Comparison of ENCODE assay signal across 23 cellular contexts in genomic region chr5:98942849-98943248, GRCh38. TPM values are rescaled to one million over a fixed set of nuclear protein-coding genes. Genes with fewer than 3 reads are reported as not detected.
DNase-seq lines count a peak whose midpoint lies in the region; ATAC-seq and TF ChIP-seq lines count a peak whose summit lies in the region.
"Had no signal": no experiment of that assay in that cellular context is flagged by ENCODE, and none has a peak within 500 bp of the region (broad histone marks: within the 10 kb centered on the region; RNA-seq: fewer than 3 reads in every experiment).

No MANE protein-coding gene starts in this region.

- H3K27me3 ChIP-seq in GM23248 (replicated peaks; ENCODE audit: insufficient read depth) (no peaks in the 10 kb centered on the region), adipocyte (replicated peaks; ENCODE audit: control insufficient read depth, insufficient read depth, low read length) (no peaks in the 10 kb centered on the region)
- H3K27me3 ChIP-seq: BLaER1 treated with 17β-estradiol and CSF1 and Interleukin-3, amounts not matched to agents 10 nM and 100 nM; transverse colon had no signal

- peak overlapping the region; percentile 41 to 96 (median 94) for H3K27ac Mint-ChIP-seq in CD14-positive monocyte
- H3K27ac Mint-ChIP-seq: activated CD4-positive, alpha-beta memory T cell treated with anti-CD3 and anti-CD28 coated beads for 36 hours; activated naive CD4-positive, alpha-beta T cell treated with anti-CD3 and anti-CD28 coated beads, Interleukin-2, amount 50 U/mL, for 72 hours; activated T-helper 1 cell treated with anti-CD3 and anti-CD28 coated beads, Interleukin-12 subunit alpha, Interleukin-12 subunit beta, Interleukin-2, Interleukin-4 antibody, amounts not matched to agents 30 ng/mL and 10 ng/mL and 1 ng/mL, durations not matched to agents 14 hours and 24 hours and 36 hours; natural killer cell treated with Interleukin-12 subunit alpha and Interleukin-12 subunit beta and Interleukin-15 and Interleukin-18, amount 100 ng/mL, for 72 hours; T-helper 1 cell treated with Interleukin-12 subunit alpha and Interleukin-12 subunit beta and Interleukin-4 antibody, amounts not matched to agents 30 μg/mL and 1 μg/mL, for 36 hours had no signal

- no peaks in the 10 kb centered on the region for H3K9me2 ChIP-seq in GM23248 (ENCODE audit: insufficient read depth)
- H3K9me2 ChIP-seq: SK-N-SH had no signal

- peaks cover 36% of the 10 kb centered on the region for H3K4me1 ChIP-seq in GM23248 (ENCODE audit: insufficient read depth)
- H3K4me1 ChIP-seq in adipocyte (ENCODE audit: control insufficient read depth, insufficient read depth, low read length), result peaks cover 49% of the 10 kb centered on the region

- peaks cover 14% of the 10 kb centered on the region; the same call in 1 of the 2 replicates for H3F3A ChIP-seq in GM23248 (ENCODE audit: insufficient read depth)

- DNase-seq in CD14-positive monocyte (ENCODE audit: low spot score) (no peak), GM23248 (peak; percentile 22), adipocyte (ENCODE audit: low read depth) (peak; percentile 84), foreskin fibroblast (peak; percentile 44 to 69)
- DNase-seq: activated CD4-positive, alpha-beta memory T cell treated with anti-CD3 and anti-CD28 coated beads for 36 hours; activated CD4-positive, CD25-positive, alpha-beta regulatory T cell treated with anti-CD3 and anti-CD28 coated beads, Interleukin-2, amount 50 U/mL, for 72 hours; activated CD8-positive, alpha-beta memory T cell treated with anti-CD3 and anti-CD28 coated beads, Interleukin-2, amount 50 U/mL, for 4 hours; central memory CD4-positive, alpha-beta T cell; dermis blood vessel endothelial cell; NCI-H446 treated with DMSO at 0.1 percent for 48 hours; SK-N-SH; stimulated activated CD4-positive, alpha-beta T cell treated with anti-CD3 and anti-CD28 coated beads, Interleukin-2, amount 100 ng/mL, for 24 hours; transverse colon had no signal

- H3K4me2 ChIP-seq in GM23248 (ENCODE audit: unreplicated experiment), result no peak overlapping the region
- H3K4me2 ChIP-seq: BLaER1 treated with 17β-estradiol and CSF1 and Interleukin-3, amounts not matched to agents 10 nM and 100 nM; SK-N-SH had no signal

- peaks cover 54% of the 10 kb centered on the region for H3K4me1 Mint-ChIP-seq in CD14-positive monocyte

- H3K36me3 Mint-ChIP-seq in CD14-positive monocyte, result peaks cover 0 to 7% of the 10 kb centered on the region in 2 donors
- H3K36me3 Mint-ChIP-seq: activated CD4-positive, alpha-beta memory T cell treated with anti-CD3 and anti-CD28 coated beads for 36 hours; activated naive CD4-positive, alpha-beta T cell treated with anti-CD3 and anti-CD28 coated beads, Interleukin-2, amount 50 U/mL, for 72 hours; natural killer cell treated with Interleukin-12 subunit alpha and Interleukin-12 subunit beta and Interleukin-15 and Interleukin-18, amount 100 ng/mL, for 72 hours had no signal

- H3K9me3 ChIP-seq in GM23248 (ENCODE audit: low read depth) (no peaks in the 10 kb centered on the region), adipocyte (ENCODE audit: control insufficient read depth, low read length) (no peaks in the 10 kb centered on the region)
- H3K9me3 ChIP-seq: BLaER1 treated with 17β-estradiol and CSF1 and Interleukin-3, amounts not matched to agents 10 nM and 100 nM; SK-N-SH; transverse colon had no signal

- in situ Hi-C loops in GM23248 (cut with MboI), result no loop called here

- H3K9ac ChIP-seq in GM23248 (no peak overlapping the region), adipocyte (ENCODE audit: low read length) (no peak overlapping the region)
- H3K9ac ChIP-seq: BLaER1 treated with 17β-estradiol and CSF1 and Interleukin-3, amounts not matched to agents 10 nM and 100 nM; SK-N-SH had no signal

- intact Hi-C loops in CD14-positive monocyte (cut with micrococcal nuclease), result loop anchor here in 1 of 2 donors (5.0 kb wide), 1 partner anchor 34 kb away; no protein-coding TSS in a partner anchor

- H3K36me3 ChIP-seq in GM23248 (ENCODE audit: low read depth), result no peaks in the 10 kb centered on the region
- H3K36me3 ChIP-seq in adipocyte (ENCODE audit: control insufficient read depth, insufficient read depth, low read length, severe bottlenecking), result no peaks in the 10 kb centered on the region
- H3K36me3 ChIP-seq: BLaER1 treated with 17β-estradiol and CSF1 and Interleukin-3, amounts not matched to agents 10 nM and 100 nM; transverse colon had no signal

- no peaks in the 10 kb centered on the region for H3K9me3 Mint-ChIP-seq in CD14-positive monocyte
- H3K9me3 Mint-ChIP-seq: activated CD4-positive, alpha-beta memory T cell treated with anti-CD3 and anti-CD28 coated beads for 36 hours; activated naive CD4-positive, alpha-beta T cell treated with anti-CD3 and anti-CD28 coated beads, Interleukin-2, amount 50 U/mL, for 72 hours; activated T-helper 1 cell treated with anti-CD3 and anti-CD28 coated beads, Interleukin-12 subunit alpha, Interleukin-12 subunit beta, Interleukin-2, Interleukin-4 antibody, amounts not matched to agents 30 ng/mL and 10 ng/mL and 1 ng/mL, durations not matched to agents 14 hours and 24 hours and 36 hours; natural killer cell treated with Interleukin-12 subunit alpha and Interleukin-12 subunit beta and Interleukin-15 and Interleukin-18, amount 100 ng/mL, for 72 hours; T-helper 1 cell treated with Interleukin-12 subunit alpha and Interleukin-12 subunit beta and Interleukin-4 antibody, amounts not matched to agents 30 μg/mL and 1 μg/mL, for 36 hours had no signal

- H3K4me3 ChIP-seq in GM23248, result no peak overlapping the region
- H3K4me3 ChIP-seq in adipocyte (ENCODE audit: low read length), result no peak overlapping the region
- no peak overlapping the region for H3K4me3 ChIP-seq in foreskin fibroblast (ENCODE audit: low read depth in 1 of 2, low read length in 2 of 2)
- H3K4me3 ChIP-seq: BLaER1 treated with 17β-estradiol and CSF1 and Interleukin-3, amounts not matched to agents 10 nM and 100 nM; transverse colon had no signal

- H3K27me3 Mint-ChIP-seq in CD14-positive monocyte (ENCODE audit: low read depth in 3 of 3), result peaks cover 0 to 2% (median 1%) of the 10 kb centered on the region in 3 donors
- H3K27me3 Mint-ChIP-seq: activated CD4-positive, alpha-beta memory T cell treated with anti-CD3 and anti-CD28 coated beads for 36 hours; natural killer cell treated with Interleukin-12 subunit alpha and Interleukin-12 subunit beta and Interleukin-15 and Interleukin-18, amount 100 ng/mL, for 72 hours had no signal

- H3K4me3 Mint-ChIP-seq in CD14-positive monocyte, result peak overlapping the region in 1 of 2 donors; percentile 43
- H3K4me3 Mint-ChIP-seq: activated CD4-positive, alpha-beta memory T cell treated with anti-CD3 and anti-CD28 coated beads for 36 hours; activated T-helper 1 cell treated with anti-CD3 and anti-CD28 coated beads, Interleukin-12 subunit alpha, Interleukin-12 subunit beta, Interleukin-2, Interleukin-4 antibody, amounts not matched to agents 30 ng/mL and 10 ng/mL and 1 ng/mL, durations not matched to agents 14 hours and 24 hours and 36 hours; natural killer cell treated with Interleukin-12 subunit alpha and Interleukin-12 subunit beta and Interleukin-15 and Interleukin-18, amount 100 ng/mL, for 72 hours; T-helper 1 cell treated with Interleukin-12 subunit alpha and Interleukin-12 subunit beta and Interleukin-4 antibody, amounts not matched to agents 30 μg/mL and 1 μg/mL, for 36 hours had no signal

- H3K27ac ChIP-seq in GM23248, result no peak overlapping the region
- H3K27ac ChIP-seq: BLaER1 treated with 17β-estradiol and CSF1 and Interleukin-3, amounts not matched to agents 10 nM and 100 nM; RWPE1; transverse colon had no signal

- H2AFZ ChIP-seq in GM23248, result no peak overlapping the region

- WGBS in GM23248 (ENCODE audit: low coverage in 1 of 2, low lambda C conversion rate in 2 of 2, missing lambda C conversion rate in 2 of 2), 2 experiments, result 91 to 93% methylated on average over 3 of the region's 3 CpGs

- no peak for TF ChIP-seq CTCF in CD14-positive monocyte (IDR thresholded peaks at IDR 0.05)
- no peak for TF ChIP-seq CTCF in foreskin fibroblast (IDR thresholded peaks at IDR 0.05; ENCODE audit: low read depth, low read length)

- H4K20me1 ChIP-seq in GM23248 (ENCODE audit: insufficient read depth), result peaks cover 4% of the 10 kb centered on the region; the same call in 1 of the 2 replicates

- H3K79me2 ChIP-seq in GM23248 (ENCODE audit: insufficient read depth), result peaks cover 10% of the 10 kb centered on the region

- ATAC-seq in GM19455 (IDR thresholded peaks at IDR 0.05; ENCODE audit: unreplicated experiment) (no peak), HG02678 (IDR thresholded peaks at IDR 0.05; ENCODE audit: unreplicated experiment) (no peak), GM18519 (IDR thresholded peaks at IDR 0.05; ENCODE audit: low FRiP score, unreplicated experiment) (no peak), GM21529 (IDR thresholded peaks at IDR 0.05; ENCODE audit: unreplicated experiment) (no peak)
- ATAC-seq: activated naive CD4-positive, alpha-beta T cell treated with anti-CD3 and anti-CD28 coated beads, Interleukin-2, amount 50 U/mL, for 72 hours; natural killer cell treated with Interleukin-12 subunit alpha and Interleukin-12 subunit beta and Interleukin-15 and Interleukin-18, amount 100 ng/mL, for 72 hours had no signal

RNA-seq across cellular contexts. Expression of gene CHD1, which starts 14.0 kb away (rescaled TPM):
- polyA plus RNA-seq in CD14-positive monocyte (1 to 10 TPM; 3.1 to 6.7 TPM), GM23248 (2016; fragmentation: Nextera tagmentation; extraction: Ambion mirVana) (8.3 and 11.1 TPM in 2 replicates)
- 24.3 and 28.1 TPM in 2 replicates for total RNA-seq in GM23248 (2014; rRNA removed; shearing (Covaris generic))
